Comparison of ENCODE assay signal across 15 cellular contexts in genomic region chr5:139377226-139377625, GRCh38. TPM values are rescaled to one million over a fixed set of nuclear protein-coding genes. Genes with fewer than 3 reads are reported as not detected.
"Had no signal": no experiment of that assay in that cellular context is flagged by ENCODE, and none has a peak within 500 bp of the region (broad histone marks: within the 10 kb centered on the region; RNA-seq: fewer than 3 reads in every experiment).

No MANE protein-coding gene starts in this region.

- H3K4me3 Mint-ChIP-seq: activated B cell treated with CpG ODN at 0.5 μM for 24 hours; activated CD4-positive, alpha-beta T cell treated with anti-CD3 and anti-CD28 coated beads, Interleukin-2, amount 10 ng/mL, durations not matched to agents 24 days and 14 days; stimulated activated effector memory CD8-positive, alpha-beta T cell treated with anti-CD3 and anti-CD28 coated beads, Interleukin-12 subunit alpha, Interleukin-12 subunit beta, amount 100 ng/mL, for 72 hours had no signal

- H3K4me2 ChIP-seq: SK-N-SH, smooth muscle cell had no signal

- DNase-seq: activated B cell treated with CpG ODN at 0.5 μM for 24 hours; activated CD4-positive, alpha-beta T cell treated with anti-CD3 and anti-CD28 coated beads, Interleukin-2, amount 10 ng/mL, durations not matched to agents 24 days and 14 days; activated gamma-delta T cell treated with Interleukin-2 at 50 U/mL for 16 hours; effector memory CD4-positive, alpha-beta T cell; gastrocnemius medialis; heart right ventricle; mesendoderm; SK-N-SH; tibial artery had no signal

- H3K9ac ChIP-seq: SK-N-SH had no signal

- H3K27me3 ChIP-seq: ascending aorta, cardiac muscle cell, gastrocnemius medialis, heart right ventricle, tibial artery had no signal

- H3K4me1 ChIP-seq: ascending aorta had no signal

- H3K4me3 ChIP-seq: ascending aorta, cardiac muscle cell, gastrocnemius medialis, heart right ventricle, smooth muscle cell, tibial artery had no signal

- H3K27ac Mint-ChIP-seq: activated B cell treated with CpG ODN at 0.5 μM for 24 hours; activated CD4-positive, alpha-beta T cell treated with anti-CD3 and anti-CD28 coated beads, Interleukin-2, amount 10 ng/mL, durations not matched to agents 24 days and 14 days; stimulated activated effector memory CD8-positive, alpha-beta T cell treated with anti-CD3 and anti-CD28 coated beads, Interleukin-12 subunit alpha, Interleukin-12 subunit beta, amount 100 ng/mL, for 72 hours had no signal

- H3K27ac ChIP-seq: ascending aorta, cardiac muscle cell, epithelial cell of prostate, gastrocnemius medialis, heart right ventricle, tibial artery had no signal

- H3K9me3 ChIP-seq: ascending aorta, gastrocnemius medialis, heart right ventricle, SK-N-SH, tibial artery had no signal

- H3K9me3 Mint-ChIP-seq: activated B cell treated with CpG ODN at 0.5 μM for 24 hours; activated CD4-positive, alpha-beta T cell treated with anti-CD3 and anti-CD28 coated beads, Interleukin-2, amount 10 ng/mL, durations not matched to agents 24 days and 14 days; stimulated activated effector memory CD8-positive, alpha-beta T cell treated with anti-CD3 and anti-CD28 coated beads, Interleukin-12 subunit alpha, Interleukin-12 subunit beta, amount 100 ng/mL, for 72 hours had no signal

- FAIRE-seq: keratinocyte had no signal

- H3K27me3 Mint-ChIP-seq: activated B cell treated with CpG ODN at 0.5 μM for 24 hours; activated CD4-positive, alpha-beta T cell treated with anti-CD3 and anti-CD28 coated beads, Interleukin-2, amount 10 ng/mL, durations not matched to agents 24 days and 14 days had no signal

RNA-seq across cellular contexts. Expression of gene SLC23A1, which starts 5.9 kb away (rescaled TPM):
- total RNA-seq: ascending aorta, cardiac muscle cell, gastrocnemius medialis, smooth muscle cell had no signal

RNA-seq across cellular contexts. Expression of gene MZB1, which starts 12.5 kb away (rescaled TPM):
- total RNA-seq: smooth muscle cell had no signal

RNA-seq across cellular contexts. Expression of gene SPATA24, which starts 26.7 kb away (rescaled TPM):
- total RNA-seq: ascending aorta had no signal
